In genomic region chr7:50281680-50282445, GRCh38 we compare ENCODE assay signal across 1 cellular context.
TF ChIP-seq lines count a peak whose summit lies in the region.

No MANE protein-coding gene starts in this region.

TF ChIP-seq in GM12878, 131 proteins besides CTCF, POLR2A, EP300 and RAD21 (continued from another document and continues in another):
- TF ChIP-seq PAX5 (IDR thresholded peaks at IDR 0.05; ENCODE audit: borderline replicate concordance, low read depth, low read length) (0 out of 2 replicates have a peak, but pooled peaks have one; percentile 31), HCFC1 (IDR thresholded peaks at IDR 0.05; ENCODE audit: low read length) (no peak), CBX5 (IDR thresholded peaks at IDR 0.05; ENCODE audit: low read depth) (peak; percentile 66; the same call in 1 of the 2 replicates), BHLHE40 (IDR thresholded peaks at IDR 0.05; ENCODE audit: borderline replicate concordance in 1 of 2, low read depth in 2 of 2, low read length in 1 of 2) (peak in 1 of 2 experiments; percentile 60; a peak in 2 of 4 replicates), MTA3 (IDR thresholded peaks at IDR 0.05; ENCODE audit: borderline replicate concordance, low read length) (peak; percentile 95), NFYA (IDR thresholded peaks at IDR 0.05; ENCODE audit: borderline replicate concordance, low read depth, low read length) (no peak), FOXM1 (IDR thresholded peaks at IDR 0.05; ENCODE audit: low read depth, low read length) (peak; percentile 87), CHD1 (IDR thresholded peaks at IDR 0.05; ENCODE audit: low read depth, low read length) (0 out of 2 replicates have a peak, but pooled peaks have one; percentile 47), ZNF207 (IDR thresholded peaks at IDR 0.05; ENCODE audit: borderline replicate concordance) (no peak), ZNF592 (IDR thresholded peaks at IDR 0.05) (no peak), SPI1 (IDR thresholded peaks at IDR 0.05; ENCODE audit: borderline replicate concordance, insufficient read depth, low read depth, low read length) (peak; percentile 95), BACH1 (IDR thresholded peaks at IDR 0.05; ENCODE audit: borderline replicate concordance) (peak; percentile 77; the same call in 1 of the 2 replicates), ASH2L (IDR thresholded peaks at IDR 0.05; ENCODE audit: borderline replicate concordance, low read depth) (peak; percentile 89; the same call in 1 of the 2 replicates), DPF2 (IDR thresholded peaks at IDR 0.05) (peak; percentile 68), EED (IDR thresholded peaks at IDR 0.05; ENCODE audit: low read depth) (peak; percentile 87), POLR2AphosphoS5 (IDR thresholded peaks at IDR 0.05; ENCODE audit: low read length) (peak; percentile 54), ZNF384 (IDR thresholded peaks at IDR 0.05; ENCODE audit: borderline replicate concordance, low read depth, low read length) (peak; percentile 58; the same call in 1 of the 2 replicates), PBX3 (IDR thresholded peaks at IDR 0.05; ENCODE audit: insufficient replicate concordance, low read depth, low read length) (no peak), HDGF (IDR thresholded peaks at IDR 0.05) (peak; percentile 28; the same call in 1 of the 2 replicates), PAX8 (IDR thresholded peaks at IDR 0.05) (no peak), GATAD2B (conservative IDR thresholded peaks at IDR 0.05; ENCODE audit: low read depth) (peak; percentile 86), SREBF2 (IDR thresholded peaks at IDR 0.05; ENCODE audit: low read length) (no peak), ZNF24 (IDR thresholded peaks at IDR 0.05) (0 out of 2 replicates have a peak, but pooled peaks have one; percentile 2), RELB (IDR thresholded peaks at IDR 0.05; ENCODE audit: low read depth) (peak; percentile 74), ZNF622 (IDR thresholded peaks at IDR 0.05) (no peak), TCF7 (IDR thresholded peaks at IDR 0.05; ENCODE audit: borderline replicate concordance) (peak; percentile 57; the same call in 1 of the 2 replicates), WRNIP1 (IDR thresholded peaks at IDR 0.05; ENCODE audit: borderline replicate concordance, low read depth, low read length) (0 out of 2 replicates have a peak, but pooled peaks have one; percentile 62), TBL1XR1 (IDR thresholded peaks at IDR 0.05; ENCODE audit: low read depth, low read length) (peak; percentile 63; the same call in 1 of the 2 replicates), PKNOX1 (IDR thresholded peaks at IDR 0.05) (no peak), IKZF1 (conservative IDR thresholded peaks at IDR 0.05) (peak; percentile 93), BMI1 (IDR thresholded peaks at IDR 0.05; ENCODE audit: borderline replicate concordance) (no peak), JUND (IDR thresholded peaks at IDR 0.05; ENCODE audit: low read depth, low read length) (no peak), NBN (IDR thresholded peaks at IDR 0.05) (peak; percentile 85), USF2 (IDR thresholded peaks at IDR 0.05; ENCODE audit: borderline replicate concordance, low read depth, low read length) (no peak), CUX1 (IDR thresholded peaks at IDR 0.05; ENCODE audit: insufficient replicate concordance, low read depth, low read length) (peak; percentile 76), CEBPB (IDR thresholded peaks at IDR 0.05; ENCODE audit: borderline replicate concordance in 1 of 2, low read depth in 2 of 2, low read length in 2 of 2) (no peak), MEF2A (IDR thresholded peaks at IDR 0.05; ENCODE audit: insufficient read depth, low read depth, low read length) (peak; percentile 98), IKZF2 (IDR thresholded peaks at IDR 0.05) (peak; percentile 85 to 88), LARP7 (IDR thresholded peaks at IDR 0.05) (0 out of 2 replicates have a peak, but pooled peaks have one; percentile 28), RB1 (IDR thresholded peaks at IDR 0.05; ENCODE audit: borderline replicate concordance) (no peak), CBFB (IDR thresholded peaks at IDR 0.05; ENCODE audit: low read depth) (peak; percentile 70), MEF2B (IDR thresholded peaks at IDR 0.05; ENCODE audit: partially characterized antibody, poor library complexity, severe bottlenecking) (peak; percentile 90), BCL11A (IDR thresholded peaks at IDR 0.05; ENCODE audit: low read depth, low read length) (peak; percentile 61; the same call in 1 of the 2 replicates), NFIC (IDR thresholded peaks at IDR 0.05; ENCODE audit: low read depth, low read length) (peak; percentile 93), TAF1 (IDR thresholded peaks at IDR 0.05; ENCODE audit: borderline replicate concordance, low read depth, low read length) (peak; percentile 46; the same call in 1 of the 2 replicates), IRF4 (IDR thresholded peaks at IDR 0.05; ENCODE audit: low read depth, low read length) (peak; percentile 47), RUNX3 (IDR thresholded peaks at IDR 0.05; ENCODE audit: low read length) (peak; percentile 88), STAT3 (IDR thresholded peaks at IDR 0.05; ENCODE audit: low read depth, low read length) (no peak), MXI1 (IDR thresholded peaks at IDR 0.05; ENCODE audit: low read depth, low read length) (peak; percentile 76; the same call in 1 of the 2 replicates), CHD2 (IDR thresholded peaks at IDR 0.05; ENCODE audit: borderline replicate concordance, low read depth, low read length) (peak; percentile 48; the same call in 1 of the 2 replicates), CREB1 (IDR thresholded peaks at IDR 0.05; ENCODE audit: low read depth) (peak; percentile 48; the same call in 1 of the 2 replicates), MLLT1 (IDR thresholded peaks at IDR 0.05) (peak; percentile 87), ETV6 (conservative IDR thresholded peaks at IDR 0.05 in 1 of 2, IDR thresholded peaks at IDR 0.05 in 1 of 2; ENCODE audit: borderline replicate concordance in 1 of 2, low read depth in 1 of 2) (peak in 1 of 2 experiments; percentile 84; a peak in 2 of 4 replicates), TCF3 (IDR thresholded peaks at IDR 0.05; ENCODE audit: borderline replicate concordance, insufficient read depth, low read depth, low read length) (peak; percentile 59; the same call in 1 of the 2 replicates), SMC3 (IDR thresholded peaks at IDR 0.05; ENCODE audit: borderline replicate concordance, low read length) (peak; percentile 33; the same call in 1 of the 2 replicates), KLF5 (IDR thresholded peaks at IDR 0.05; ENCODE audit: partially characterized antibody) (peak; percentile 41)
